In the genomic region with DNA sequence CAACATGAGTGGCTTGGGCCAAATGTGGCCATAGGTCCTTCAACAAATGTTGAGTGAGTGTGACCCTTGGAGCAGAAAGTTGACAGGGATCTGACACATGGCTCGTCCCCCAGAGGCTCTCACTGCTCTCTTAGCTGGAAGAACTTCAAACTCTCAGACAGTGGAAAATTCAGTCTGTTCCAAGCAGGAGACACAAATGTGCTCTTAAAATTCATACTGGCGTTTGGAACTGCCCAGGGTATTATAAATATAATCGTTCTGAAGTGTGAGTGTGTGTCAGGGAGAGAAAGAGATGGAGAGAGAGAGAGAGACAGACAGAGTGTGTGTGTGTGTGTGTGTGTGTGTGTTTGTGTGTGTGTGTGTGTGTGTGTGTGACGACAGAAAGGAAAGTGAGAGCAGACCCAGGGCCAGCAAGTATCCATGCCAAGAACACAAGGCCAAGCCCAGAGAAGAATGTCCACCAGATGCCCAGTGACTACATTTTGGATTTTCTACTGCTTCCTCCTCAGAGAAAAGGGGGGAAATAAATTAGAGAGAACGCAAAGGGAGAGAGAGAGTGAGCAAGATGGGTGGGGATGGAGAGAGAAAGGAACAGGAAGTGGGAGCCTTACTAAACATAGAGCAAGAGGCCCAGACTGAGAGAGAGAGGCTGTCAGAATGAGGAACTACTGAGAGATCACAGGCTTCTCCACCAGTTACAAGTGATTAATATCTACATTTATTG, we compare ENCODE assay signal across 8 cellular contexts.
DNase-seq lines count a peak whose midpoint lies in the region; ATAC-seq and TF ChIP-seq lines count a peak whose summit lies in the region.

No MANE protein-coding gene starts in this region.

- intact Hi-C loops in heart left ventricle (cut with DNase I): loop anchor here in 2 of 10 donors (5.0 kb wide), 3 partner anchors 113 to 193 kb away; partner anchors contain the start of gene NUDT4 (in 2 of the 2)
- intact Hi-C loops in PC-3 (cut with micrococcal nuclease): no loop called here

- H3K27ac ChIP-seq in heart left ventricle (peak overlapping the region; percentile 78 to 95 (median 86)), PC-3 (ENCODE audit: low read length) (no peak overlapping the region)

- ATAC-seq in HG02870 (IDR thresholded peaks at IDR 0.05; ENCODE audit: unreplicated experiment) (peak; percentile 91), heart left ventricle (peak; percentile 82 to 91 (median 86)), PC-3 (no peak)
- peak; percentile 95 for ATAC-seq in stimulated activated memory B cell treated with anti-CD40 and anti-IgM and Interleukin-4, amounts not matched to agents 10 μg/mL and 1 μg/mL and 100 μg/mL, for 72 hours

- peak; percentile 24 for TF ChIP-seq POLR2A in GM18951 (IDR thresholded peaks at IDR 0.05; ENCODE audit: extremely low read depth, insufficient read depth, insufficient read length)
- TF ChIP-seq POLR2A in heart left ventricle (IDR thresholded peaks at IDR 0.05): no peak

- CTCF ChIA-PET in PC-3 (lab: Charles Lee): no interaction called here

- peaks cover 51% of the 10 kb centered on the region for H3K4me1 Mint-ChIP-seq in stimulated activated memory B cell treated with anti-CD40 and anti-IgM and Interleukin-4, amounts not matched to agents 10 μg/mL and 1 μg/mL and 100 μg/mL, for 72 hours

- H4K20me1 ChIP-seq in PC-3 (ENCODE audit: low read length): no peaks in the 10 kb centered on the region

- DNase-seq in SKM-1 treated with dmso at 0.1 percent for 144 hours (lab: John Stamatoyannopoulos, UW; ENCODE audit: unreplicated experiment): peak; percentile 87
- peak in 4 of 5 donors; percentile 50 to 71 (median 62) for DNase-seq in heart left ventricle
- no peak for DNase-seq in stimulated activated CD4-positive, alpha-beta T cell treated with anti-CD3 and anti-CD28 coated beads, Interleukin-2, amount 100 ng/mL, for 48 hours
- no peak for DNase-seq in PC-3
- no peak for DNase-seq in stimulated activated CD8-positive, alpha-beta memory T cell treated with anti-CD3 and anti-CD28 coated beads, Interleukin-4, amount 100 ng/mL, for 48 hours

- H3K27me3 Mint-ChIP-seq in stimulated activated memory B cell treated with anti-CD40 and anti-IgM and Interleukin-4, amounts not matched to agents 10 μg/mL and 1 μg/mL and 100 μg/mL, for 72 hours: no peaks in the 10 kb centered on the region

- H3K36me3 ChIP-seq in heart left ventricle (no peaks in the 10 kb centered on the region), PC-3 (ENCODE audit: low read depth, low read length) (no peaks in the 10 kb centered on the region)

- peak overlapping the region; percentile 89 for H3K27ac Mint-ChIP-seq in stimulated activated memory B cell treated with anti-CD40 and anti-IgM and Interleukin-4, amounts not matched to agents 10 μg/mL and 1 μg/mL and 100 μg/mL, for 72 hours

- H3K27me3 ChIP-seq in heart left ventricle (no peaks in the 10 kb centered on the region), PC-3 (ENCODE audit: low read length) (no peaks in the 10 kb centered on the region)

- H3K4me3 ChIP-seq in heart left ventricle: no peak overlapping the region
- no peak overlapping the region for H3K4me3 ChIP-seq in PC-3 (ENCODE audit: low read length)

- in situ Hi-C loops in GM18951 (cut with MboI; ENCODE audit: low sequenced_read_pairs, unreplicated experiment): no loop called here

- no peaks in the 10 kb centered on the region for H3K36me3 Mint-ChIP-seq in stimulated activated memory B cell treated with anti-CD40 and anti-IgM and Interleukin-4, amounts not matched to agents 10 μg/mL and 1 μg/mL and 100 μg/mL, for 72 hours

- POLR2A ChIA-PET in PC-3 (lab: Charles Lee; ENCODE audit: unreplicated experiment): no interaction called here

- BruUV-seq in PC-3 (replicated peaks; lab: Mats Ljungman, UMichigan): no TSS peak

- H3K4me3 Mint-ChIP-seq in stimulated activated memory B cell treated with anti-CD40 and anti-IgM and Interleukin-4, amounts not matched to agents 10 μg/mL and 1 μg/mL and 100 μg/mL, for 72 hours: peak overlapping the region; percentile 25

- no peak overlapping the region for H3K4me2 ChIP-seq in PC-3 (ENCODE audit: low read length)

- no peak for TF ChIP-seq CTCF in heart left ventricle (IDR thresholded peaks at IDR 0.05)
- TF ChIP-seq CTCF in PC-3 (conservative IDR thresholded peaks at IDR 0.05; ENCODE audit: low read depth, low read length): no peak

- no peak overlapping the region for H3K9ac ChIP-seq in PC-3 (ENCODE audit: low read length)

- H3F3A ChIP-seq in PC-3 (ENCODE audit: low read length, unreplicated experiment): no peaks in the 10 kb centered on the region

- no peaks in the 10 kb centered on the region for H3K9me2 ChIP-seq in PC-3 (replicated peaks; ENCODE audit: low read length)

- H3K4me1 ChIP-seq in heart left ventricle (peaks cover 3 to 39% (median 18%) of the 10 kb centered on the region in 12 donors), PC-3 (ENCODE audit: insufficient read depth, low read length) (no peaks in the 10 kb centered on the region)

- no peaks in the 10 kb centered on the region for H3K79me2 ChIP-seq in PC-3 (ENCODE audit: low read length)

- H2AFZ ChIP-seq in PC-3 (ENCODE audit: low read length): no peak overlapping the region

- WGBS in heart left ventricle, 4 donors: 18 to 27% (median 23%) methylated on average over 5 of the region's 5 CpGs

- no peaks in the 10 kb centered on the region for H3K9me3 Mint-ChIP-seq in stimulated activated memory B cell treated with anti-CD40 and anti-IgM and Interleukin-4, amounts not matched to agents 10 μg/mL and 1 μg/mL and 100 μg/mL, for 72 hours

- H3K9me3 ChIP-seq in heart left ventricle (no peaks in the 10 kb centered on the region), PC-3 (ENCODE audit: low read length) (no peaks in the 10 kb centered on the region)

Comparison
In these comparisons a context has a peak if more than half of its experiments do, and no peak if none do; other contexts are left out.
1. DNase-seq: peak in SKM-1 treated with dmso at 0.1 percent for 144 hours (single experiment) and heart left ventricle (4 of 5); none in stimulated activated CD4-positive, alpha-beta T cell treated with anti-CD3 and anti-CD28 coated beads, Interleukin-2, amount 100 ng/mL, for 48 hours (0 of 2), PC-3 (single experiment) and stimulated activated CD8-positive, alpha-beta memory T cell treated with anti-CD3 and anti-CD28 coated beads, Interleukin-4, amount 100 ng/mL, for 48 hours (single experiment).